ENCODE assay signal across 8 cellular contexts in genomic region chr3:119463171-119464169, GRCh38. TPM values are rescaled to one million over a fixed set of nuclear protein-coding genes. Genes with fewer than 3 reads are reported as not detected.
A peak's percentile ranks its signal among the peaks of the same experiment; 100 is the strongest.
DNase-seq lines count a peak whose midpoint lies in the region; ATAC-seq lines count a peak whose summit lies in the region.

TMEM39A (minus strand) TSS chr3:119463615; CDS start chr3:119462074, 1,541 bp downstream.

- H3K27me3 Mint-ChIP-seq in immature natural killer cell (ENCODE audit: low read depth in 3 of 3) = peaks cover 16 to 21% (median 16%) of the 10 kb centered on the region in 3 donors

- peak within 1 kb of the TSS; percentile 84 to 92 (median 86) for H3K4me3 Mint-ChIP-seq in immature natural killer cell

- H3K36me3 Mint-ChIP-seq in immature natural killer cell = peaks cover 0 to 17% (median 4%) of the 10 kb centered on the region in 3 donors

- H3K4me1 Mint-ChIP-seq in immature natural killer cell = peaks cover 32 to 60% of the 10 kb centered on the region in 2 donors

- peak; percentile 100 for DNase-seq in AG08396 (ENCODE audit: low spot score)
- DNase-seq in NCI-H345 treated with DMSO at 0.1 percent for 48 hours (lab: John Stamatoyannopoulos, UW; ENCODE audit: unreplicated experiment) = peak; percentile 90
- DNase-seq in activated CD4-positive, CD25-positive, alpha-beta regulatory T cell (lab: John Stamatoyannopoulos, UW) = peak; percentile 97 to 98 (median 97)
- peak; percentile 99 for DNase-seq in central memory CD4-positive, alpha-beta T cell
- DNase-seq in immature natural killer cell = peak; percentile 100
- peak; percentile 97 for DNase-seq in smooth muscle cell of the brain vasculature (ENCODE audit: low read depth, low spot score)

- peaks cover 0 to 3% (median 0%) of the 10 kb centered on the region in 6 donors for H3K9me3 Mint-ChIP-seq in immature natural killer cell

- peak within 1 kb of the TSS; percentile 98 to 100 (median 100) for H3K27ac Mint-ChIP-seq in immature natural killer cell

- ATAC-seq in GM19023 (IDR thresholded peaks at IDR 0.05; ENCODE audit: unreplicated experiment) (peak; percentile 93), HG03280 (IDR thresholded peaks at IDR 0.05; ENCODE audit: unreplicated experiment) (peak; percentile 91)

RNA-seq across cellular contexts. Expression of gene TMEM39A, which starts in this region (rescaled TPM):
- 10 to 100 TPM in 1 of 3 donors, 1 to 10 TPM in 2; 6.5 to 21.6 (median 8.7) TPM for polyA plus RNA-seq in immature natural killer cell

Comparison
In these comparisons a context has a peak if more than half of its experiments do, and no peak if none do; other contexts are left out.
1. Peak in every context shown above with its lines: DNase-seq and ATAC-seq.